12 cellular contexts compared by ENCODE assay signal in the genomic region with DNA sequence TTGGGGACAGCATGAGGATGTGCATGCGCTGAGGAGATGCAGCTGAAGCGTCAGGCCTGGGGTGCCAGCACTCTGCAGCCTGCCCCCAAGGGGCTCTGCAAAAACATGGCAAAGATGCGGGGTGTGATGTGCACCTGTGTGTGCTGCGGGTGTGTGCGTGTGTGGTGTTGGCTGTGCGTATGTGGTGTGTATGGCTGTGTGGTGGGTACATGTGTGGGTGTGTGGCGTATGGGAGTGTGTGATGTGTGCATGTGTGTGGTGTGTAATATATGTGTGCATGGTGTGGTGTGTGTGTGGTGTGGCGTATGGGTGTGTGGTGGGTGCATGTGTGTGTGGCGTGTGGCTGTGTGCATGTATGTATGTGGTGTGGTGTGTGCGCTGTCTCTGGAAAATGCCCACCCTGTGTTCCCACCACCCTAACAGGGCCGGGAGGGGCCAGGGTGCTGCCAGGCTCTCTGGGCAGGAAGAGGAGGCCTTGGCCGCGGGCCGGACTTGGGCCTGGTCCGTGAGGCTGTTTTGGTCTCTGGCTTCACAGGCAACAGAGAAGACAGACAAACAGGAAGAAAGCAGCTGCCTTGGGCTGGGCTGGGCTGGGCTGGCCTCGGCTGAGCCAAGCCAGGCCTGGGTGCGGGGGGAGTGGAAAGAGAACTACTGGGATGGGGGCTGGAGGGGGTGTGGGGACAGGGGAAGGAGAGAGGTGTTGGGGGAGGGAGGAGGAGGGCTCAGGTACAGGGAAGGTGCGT. TPM values are rescaled to one million over a fixed set of nuclear protein-coding genes. Genes with fewer than 3 reads are reported as not detected.
DNase-seq lines count a peak whose midpoint lies in the region; ATAC-seq and TF ChIP-seq lines count a peak whose summit lies in the region.
"Had no signal": no experiment of that assay in that cellular context is flagged by ENCODE, and none has a peak within 500 bp of the region (broad histone marks: within the 10 kb centered on the region; RNA-seq: fewer than 3 reads in every experiment).

No MANE protein-coding gene starts in this region.

- H3F3A ChIP-seq in PC-3 (ENCODE audit: low read length, unreplicated experiment): no peaks in the 10 kb centered on the region

- peak overlapping the region; percentile 67 for H3K56ac ChIP-seq in mesendoderm (ENCODE audit: low read length)

- WGBS in mesendoderm (ENCODE audit: extremely low coverage, insufficient coverage, low lambda C conversion rate): no CpG with 5 or more reads among the region's 18 CpGs

- ATAC-seq in CD4-positive, CD25-positive, alpha-beta regulatory T cell (ENCODE audit: low read depth in 2 of 2): peak in 1 of 2 donors; percentile 5
- ATAC-seq in activated naive CD8-positive, alpha-beta T cell treated with anti-CD3 and anti-CD28 coated beads, Interleukin-2, amount 10 ng/mL, durations not matched to agents 7 days and 5 days (ENCODE audit: low read depth): no peak
- ATAC-seq in PC-3 (no peak), GM21619 (IDR thresholded peaks at IDR 0.05; ENCODE audit: unreplicated experiment) (no peak)

- H3K4me3 Mint-ChIP-seq in CD4-positive, CD25-positive, alpha-beta regulatory T cell: peak overlapping the region in 2 of 4 donors; percentile 49 to 74
- H3K4me3 Mint-ChIP-seq in activated naive CD8-positive, alpha-beta T cell treated with anti-CD3 and anti-CD28 coated beads, Interleukin-2, amount 10 ng/mL, durations not matched to agents 7 days and 5 days: peak overlapping the region; percentile 57

- H2BK5ac ChIP-seq in mesendoderm (ENCODE audit: low read length): no peak overlapping the region

- H3K4me3 ChIP-seq in CD4-positive, CD25-positive, alpha-beta regulatory T cell (ENCODE audit: low read depth, low read length): no peak overlapping the region
- H3K4me3 ChIP-seq in mesendoderm (ENCODE audit: low read length): no peak overlapping the region
- H3K4me3 ChIP-seq in PC-3 (ENCODE audit: low read length): no peak overlapping the region

- H3K18ac ChIP-seq in mesendoderm (ENCODE audit: low read length): no peak overlapping the region

- no peak overlapping the region for H3K4me2 ChIP-seq in mesendoderm (ENCODE audit: low read length)
- H3K4me2 ChIP-seq in PC-3 (ENCODE audit: low read length): no peak overlapping the region

- no peak overlapping the region for H4K8ac ChIP-seq in mesendoderm (ENCODE audit: low read depth, low read length)

- H3K4ac ChIP-seq in mesendoderm (ENCODE audit: low read depth, low read length): no peak overlapping the region

- peak overlapping the region; percentile 65 to 97 (median 67) for H3K27ac Mint-ChIP-seq in CD4-positive, CD25-positive, alpha-beta regulatory T cell
- peak overlapping the region; percentile 82 for H3K27ac Mint-ChIP-seq in activated naive CD8-positive, alpha-beta T cell treated with anti-CD3 and anti-CD28 coated beads, Interleukin-2, amount 10 ng/mL, durations not matched to agents 7 days and 5 days

- H2BK15ac ChIP-seq in mesendoderm (replicated peaks; ENCODE audit: low read depth): no peak overlapping the region

- H3K79me2 ChIP-seq in mesendoderm (ENCODE audit: control insufficient read depth, insufficient read depth, low read length) (no peaks in the 10 kb centered on the region), PC-3 (ENCODE audit: low read length) (no peaks in the 10 kb centered on the region)

- no peak for DNase-seq in CD4-positive, CD25-positive, alpha-beta regulatory T cell
- DNase-seq in KBM-7 (peak; percentile 53), mesendoderm (no peak), hepatic stellate cell (ENCODE audit: low spot score) (no peak), PC-3 (no peak)
- DNase-seq in activated naive CD8-positive, alpha-beta T cell treated with anti-CD3 and anti-CD28 coated beads, Interleukin-2, amount 10 ng/mL, durations not matched to agents 7 days and 5 days: no peak
- DNase-seq in stimulated activated CD4-positive, alpha-beta T cell treated with anti-CD3 and anti-CD28 coated beads, Interleukin-4, amount 100 ng/mL, for 4 hours: no peak
- DNase-seq: activated CD4-positive, CD25-positive, alpha-beta regulatory T cell; amniotic stem cell; stimulated activated CD8-positive, alpha-beta memory T cell treated with anti-CD3 and anti-CD28 coated beads, Interleukin-4, amount 100 ng/mL, for 48 hours had no signal

- H3K9ac ChIP-seq in mesendoderm (ENCODE audit: low read length) (no peak overlapping the region), PC-3 (ENCODE audit: low read length) (no peak overlapping the region)

- no peak for TF ChIP-seq CTCF in PC-3 (conservative IDR thresholded peaks at IDR 0.05; ENCODE audit: low read depth, low read length)

- H3K27ac ChIP-seq in CD4-positive, CD25-positive, alpha-beta regulatory T cell (ENCODE audit: insufficient read depth, low read length, poor library complexity, severe bottlenecking): no peak overlapping the region
- H3K27ac ChIP-seq in mesendoderm (ENCODE audit: low read depth, low read length): no peak overlapping the region
- H3K27ac ChIP-seq in PC-3 (ENCODE audit: low read length): no peak overlapping the region

- in situ Hi-C loops in KBM-7 (cut with MboI; ENCODE audit: low pct_unique_long_range_greater_than_20kb, low sequenced_read_pairs): no loop called here

- H4K5ac ChIP-seq in mesendoderm (ENCODE audit: low read length): no peak overlapping the region

- H2BK120ac ChIP-seq in mesendoderm (ENCODE audit: low read depth, low read length): no peak overlapping the region

- no peaks in the 10 kb centered on the region for H3K9me2 ChIP-seq in PC-3 (replicated peaks; ENCODE audit: low read length)

- no TSS peak for BruUV-seq in PC-3 (replicated peaks; lab: Mats Ljungman, UMichigan)

- intact Hi-C loops in PC-3 (cut with micrococcal nuclease): no loop called here

- POLR2A ChIA-PET in activated naive CD8-positive, alpha-beta T cell treated with anti-CD3 and anti-CD28 coated beads, Interleukin-2, amount 10 ng/mL, durations not matched to agents 7 days and 5 days (lab: Charles Lee): no interaction called here
- POLR2A ChIA-PET in PC-3 (lab: Charles Lee; ENCODE audit: unreplicated experiment): no interaction called here

- H2AK5ac ChIP-seq in mesendoderm (ENCODE audit: low read length): no peak overlapping the region

- no peaks in the 10 kb centered on the region for H4K20me1 ChIP-seq in PC-3 (ENCODE audit: low read length)

- no peaks in the 10 kb centered on the region for H3K9me3 ChIP-seq in CD4-positive, CD25-positive, alpha-beta regulatory T cell (ENCODE audit: control insufficient read depth in 2 of 2, low read length in 2 of 2)
- H3K9me3 ChIP-seq in PC-3 (ENCODE audit: low read length): no peaks in the 10 kb centered on the region

- H3K36me3 Mint-ChIP-seq in CD4-positive, CD25-positive, alpha-beta regulatory T cell: no peaks in the 10 kb centered on the region
- H3K36me3 Mint-ChIP-seq in activated naive CD8-positive, alpha-beta T cell treated with anti-CD3 and anti-CD28 coated beads, Interleukin-2, amount 10 ng/mL, durations not matched to agents 7 days and 5 days: no peaks in the 10 kb centered on the region

- peaks cover 4 to 38% (median 16%) of the 10 kb centered on the region in 4 donors for H3K4me1 Mint-ChIP-seq in CD4-positive, CD25-positive, alpha-beta regulatory T cell
- peaks cover 29% of the 10 kb centered on the region for H3K4me1 Mint-ChIP-seq in activated naive CD8-positive, alpha-beta T cell treated with anti-CD3 and anti-CD28 coated beads, Interleukin-2, amount 10 ng/mL, durations not matched to agents 7 days and 5 days

- H3K27me3 ChIP-seq in CD4-positive, CD25-positive, alpha-beta regulatory T cell (ENCODE audit: control insufficient read depth, insufficient read depth, low read length): no peaks in the 10 kb centered on the region
- H3K27me3 ChIP-seq in mesendoderm (ENCODE audit: insufficient read depth, low read length, poor library complexity) (no peaks in the 10 kb centered on the region), PC-3 (ENCODE audit: low read length) (no peaks in the 10 kb centered on the region)

- H3K36me3 ChIP-seq in CD4-positive, CD25-positive, alpha-beta regulatory T cell (ENCODE audit: control insufficient read depth, insufficient read depth, low read length): no peaks in the 10 kb centered on the region
- no peaks in the 10 kb centered on the region for H3K36me3 ChIP-seq in mesendoderm (ENCODE audit: control insufficient read depth, insufficient read depth, low read length)
- H3K36me3 ChIP-seq in PC-3 (ENCODE audit: low read depth, low read length): no peaks in the 10 kb centered on the region

- H3K9me3 Mint-ChIP-seq in CD4-positive, CD25-positive, alpha-beta regulatory T cell: peaks cover 0 to 2% (median 0%) of the 10 kb centered on the region in 7 donors
- peaks cover under 1% of the 10 kb centered on the region for H3K9me3 Mint-ChIP-seq in activated naive CD8-positive, alpha-beta T cell treated with anti-CD3 and anti-CD28 coated beads, Interleukin-2, amount 10 ng/mL, durations not matched to agents 7 days and 5 days

- CTCF ChIA-PET in PC-3 (lab: Charles Lee): no interaction called here

- H3K4me1 ChIP-seq in CD4-positive, CD25-positive, alpha-beta regulatory T cell (ENCODE audit: control insufficient read depth, insufficient read depth, low read length, poor library complexity, severe bottlenecking): peaks cover 45% of the 10 kb centered on the region
- H3K4me1 ChIP-seq in mesendoderm (ENCODE audit: control insufficient read depth, low read depth, low read length) (no peaks in the 10 kb centered on the region), PC-3 (ENCODE audit: insufficient read depth, low read length) (peaks cover 9% of the 10 kb centered on the region; the same call in 1 of the 2 replicates)

- H3K27me3 Mint-ChIP-seq in CD4-positive, CD25-positive, alpha-beta regulatory T cell: peaks cover 5% of the 10 kb centered on the region
- peaks cover 4% of the 10 kb centered on the region for H3K27me3 Mint-ChIP-seq in activated naive CD8-positive, alpha-beta T cell treated with anti-CD3 and anti-CD28 coated beads, Interleukin-2, amount 10 ng/mL, durations not matched to agents 7 days and 5 days

- no peaks in the 10 kb centered on the region for H3K79me1 ChIP-seq in mesendoderm (ENCODE audit: low read length)

- H2AFZ ChIP-seq in PC-3 (ENCODE audit: low read length): no peak overlapping the region

- H3K23ac ChIP-seq in mesendoderm (ENCODE audit: low read length): no peak overlapping the region

RNA-seq across cellular contexts. Expression of gene AVPR2, which starts 1.1 kb away (rescaled TPM):
- total RNA-seq in CD4-positive, CD25-positive, alpha-beta regulatory T cell: not detected
- polyA plus RNA-seq in CD4-positive, CD25-positive, alpha-beta regulatory T cell: not detected
- not detected for total RNA-seq in activated naive CD8-positive, alpha-beta T cell treated with anti-CD3 and anti-CD28 coated beads, Interleukin-2, amount 10 ng/mL, durations not matched to agents 7 days and 5 days
- 0.03 TPM for polyA plus RNA-seq in mesendoderm (2013, experiment 1 of 2)
- 0.03 TPM for polyA plus RNA-seq in mesendoderm (2013, experiment 2 of 2)
- total RNA-seq in PC-3 (2014; rRNA removed): not detected in 2 replicates

RNA-seq across cellular contexts. Expression of gene L1CAM, which starts 17.4 kb away (rescaled TPM):
- 2.1 TPM for total RNA-seq in CD4-positive, CD25-positive, alpha-beta regulatory T cell
- polyA plus RNA-seq in CD4-positive, CD25-positive, alpha-beta regulatory T cell: under 1 TPM in 1 of 4 donors, not detected in 3; 0.67 TPM
- 1 to 10 TPM; 4.5 to 7.2 TPM for total RNA-seq in activated naive CD8-positive, alpha-beta T cell treated with anti-CD3 and anti-CD28 coated beads, Interleukin-2, amount 10 ng/mL, durations not matched to agents 7 days and 5 days
- 11.3 TPM for polyA plus RNA-seq in mesendoderm (2013, experiment 1 of 2)
- polyA plus RNA-seq in mesendoderm (2013, experiment 2 of 2): 10.2 TPM
- total RNA-seq in PC-3 (2014; rRNA removed): 5.2 and 11.2 TPM in 2 replicates

RNA-seq across cellular contexts. Expression of gene ARHGAP4, which starts 22.7 kb away (rescaled TPM):
- 459 TPM for total RNA-seq in CD4-positive, CD25-positive, alpha-beta regulatory T cell
- 10 to 100 TPM; 73.5 to 89.9 (median 80.2) TPM for polyA plus RNA-seq in CD4-positive, CD25-positive, alpha-beta regulatory T cell
- total RNA-seq in activated naive CD8-positive, alpha-beta T cell treated with anti-CD3 and anti-CD28 coated beads, Interleukin-2, amount 10 ng/mL, durations not matched to agents 7 days and 5 days: 100 to 1,000 TPM; 341 to 356 TPM
- 12.4 TPM for polyA plus RNA-seq in mesendoderm (2013, experiment 1 of 2)
- polyA plus RNA-seq in mesendoderm (2013, experiment 2 of 2): 12.0 TPM
- 4.0 and 4.6 TPM in 2 replicates for total RNA-seq in PC-3 (2014; rRNA removed)

RNA-seq across cellular contexts. Expression of gene NAA10, which starts 31.4 kb away (rescaled TPM):
- total RNA-seq in CD4-positive, CD25-positive, alpha-beta regulatory T cell: 70.0 TPM
- polyA plus RNA-seq in CD4-positive, CD25-positive, alpha-beta regulatory T cell: 10 to 100 TPM; 72.4 to 99.8 (median 82.3) TPM
- total RNA-seq in activated naive CD8-positive, alpha-beta T cell treated with anti-CD3 and anti-CD28 coated beads, Interleukin-2, amount 10 ng/mL, durations not matched to agents 7 days and 5 days: 10 to 100 TPM; 79.5 to 84.3 TPM
- 120 TPM for polyA plus RNA-seq in mesendoderm (2013, experiment 1 of 2)
- polyA plus RNA-seq in mesendoderm (2013, experiment 2 of 2): 121 TPM
- total RNA-seq in PC-3 (2014; rRNA removed): 169 and 172 TPM in 2 replicates

RNA-seq across cellular contexts. Expression of gene RENBP, which starts 41.0 kb away (rescaled TPM):
- total RNA-seq in CD4-positive, CD25-positive, alpha-beta regulatory T cell: 15.3 TPM
- 1 to 10 TPM in 2 of 4 donors, under 1 TPM in 2; 0.62 to 1.9 (median 1.1) TPM for polyA plus RNA-seq in CD4-positive, CD25-positive, alpha-beta regulatory T cell
- total RNA-seq in activated naive CD8-positive, alpha-beta T cell treated with anti-CD3 and anti-CD28 coated beads, Interleukin-2, amount 10 ng/mL, durations not matched to agents 7 days and 5 days: 10 to 100 TPM; 18.1 to 18.8 TPM
- polyA plus RNA-seq in mesendoderm (2013, experiment 1 of 2): 1.8 TPM
- 1.7 TPM for polyA plus RNA-seq in mesendoderm (2013, experiment 2 of 2)
- 3.7 TPM in 1 of 2 replicates, not detected in the other for total RNA-seq in PC-3 (2014; rRNA removed)
- total RNA-seq: M059J had no signal

Comparison
In these comparisons a context has a peak if more than half of its experiments do, and no peak if none do; other contexts are left out.
1. RNA of gene ARHGAP4, which starts 22.7 kb away (total RNA-seq): 459 TPM in CD4-positive, CD25-positive, alpha-beta regulatory T cell (single experiment) and 341 to 356 TPM in activated naive CD8-positive, alpha-beta T cell treated with anti-CD3 and anti-CD28 coated beads, Interleukin-2, amount 10 ng/mL, durations not matched to agents 7 days and 5 days; 4.0 to 4.6 TPM in PC-3; every median in the first group is over 10 times any median in the second.